ENCODE assay signal across 14 cellular contexts in the genomic region with DNA sequence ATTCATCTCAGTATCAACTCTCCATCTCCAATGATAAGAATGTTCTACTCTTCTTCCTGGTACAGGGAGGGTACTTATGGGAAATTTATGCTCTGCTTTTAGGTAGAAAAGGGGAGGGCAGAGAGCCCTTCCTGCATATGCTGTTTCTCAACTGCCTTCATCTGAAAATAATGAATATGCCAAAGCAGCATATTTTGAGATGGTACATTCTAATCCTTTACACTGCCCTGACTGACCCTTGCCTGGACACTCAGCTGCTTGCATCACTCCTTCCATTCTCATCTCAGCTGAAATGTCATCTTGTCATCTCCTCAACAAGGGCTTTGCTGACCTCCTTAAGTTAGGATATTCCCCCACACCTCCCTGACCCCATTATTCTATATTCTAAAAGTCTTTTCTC.
A peak's percentile ranks its signal among the peaks of the same experiment; 100 is the strongest.
DNase-seq lines count a peak whose midpoint lies in the region; ATAC-seq and TF ChIP-seq lines count a peak whose summit lies in the region.
"Had no signal": no experiment of that assay in that cellular context is flagged by ENCODE, and none has a peak within 500 bp of the region (broad histone marks: within the 10 kb centered on the region; RNA-seq: fewer than 3 reads in every experiment).

No MANE protein-coding gene starts in this region.

- H3K27ac ChIP-seq in heart left ventricle, result peak overlapping the region in 9 of 12 donors; percentile 46 to 79 (median 72)
- H3K27ac ChIP-seq in uterus, result peak overlapping the region; percentile 83 to 95

- DNase-seq in heart left ventricle, result no peak
- no peak for DNase-seq in cardiac septum (ENCODE audit: low spot score)
- DNase-seq in fibroblast of gingiva (ENCODE audit: low read depth), result peak; percentile 44
- DNase-seq in omental fat pad (ENCODE audit: low spot score), result no peak
- no peak for DNase-seq in uterus
- no peak for DNase-seq in AG08396 (ENCODE audit: low spot score)
- no peak for DNase-seq in glomerular visceral epithelial cell (ENCODE audit: extremely low spot score)
- no peak for DNase-seq in WTC11 (ENCODE audit: low spot score)
- DNase-seq: 8988T, C1 segment of cervical spinal cord, DMS79 treated with DMSO at 0.1 percent for 48 hours, NCI-H187, NCI-H446 had no signal

- H3K4me1 Mint-ChIP-seq in WTC11, result peaks cover 6% of the 10 kb centered on the region
- H3K4me1 Mint-ChIP-seq: IgD-negative memory B cell had no signal

- intact Hi-C loops in heart left ventricle (cut with DNase I), result loop anchor here in 1 of 10 donors (10.0 kb wide), 1 partner anchor 1782 kb away; a partner anchor contains a TSS
- intact Hi-C loops in cardiac septum (cut with DNase I), result no loop called here
- intact Hi-C loops in uterus (cut with DNase I; ENCODE audit: low total_unique reads), result no loop called here

- peak in 1 of 4 donors; percentile 42 for ATAC-seq in heart left ventricle
- ATAC-seq in omental fat pad (ENCODE audit: low FRiP score), result peak; percentile 57
- no peak for ATAC-seq in WTC11

- TF ChIP-seq CTCF in heart left ventricle (IDR thresholded peaks at IDR 0.05) (no peak), omental fat pad (IDR thresholded peaks at IDR 0.05) (no peak), uterus (IDR thresholded peaks at IDR 0.05) (no peak), WTC11 (IDR thresholded peaks at IDR 0.05) (no peak)

- no peaks in the 10 kb centered on the region for H3K36me3 Mint-ChIP-seq in WTC11
- H3K36me3 Mint-ChIP-seq: IgD-negative memory B cell had no signal

- TF ChIP-seq POLR2A in heart left ventricle (IDR thresholded peaks at IDR 0.05), result no peak
- TF ChIP-seq POLR2A in uterus (IDR thresholded peaks at IDR 0.05), result no peak

- H3K4me1 ChIP-seq in heart left ventricle (peaks cover 0 to 31% (median 7%) of the 10 kb centered on the region in 12 donors), uterus (peaks cover 9 to 17% of the 10 kb centered on the region in 2 donors)

- H3K9me3 Mint-ChIP-seq in WTC11, result peaks cover 10% of the 10 kb centered on the region

- CTCF ChIA-PET in WTC11 (lab: Charles Lee), result no interaction called here

- H3K4me3 ChIP-seq in heart left ventricle (no peak overlapping the region), uterus (no peak overlapping the region)

- no peaks in the 10 kb centered on the region for H3K27me3 Mint-ChIP-seq in WTC11 (ENCODE audit: low read depth)

- no peak overlapping the region for H3K27ac Mint-ChIP-seq in WTC11
- H3K27ac Mint-ChIP-seq: IgD-negative memory B cell had no signal

- POLR2A ChIA-PET in WTC11 (lab: Charles Lee), result no interaction called here

- H3K36me3 ChIP-seq in heart left ventricle (no peaks in the 10 kb centered on the region), uterus (no peaks in the 10 kb centered on the region)

- H3K9me3 ChIP-seq in heart left ventricle (peaks cover 0 to 11% (median 0%) of the 10 kb centered on the region in 12 donors), uterus (no peaks in the 10 kb centered on the region)

- no peak overlapping the region for H3K4me3 Mint-ChIP-seq in WTC11
- H3K4me3 Mint-ChIP-seq: IgD-negative memory B cell had no signal

- H3K27me3 ChIP-seq in heart left ventricle (no peaks in the 10 kb centered on the region), uterus (no peaks in the 10 kb centered on the region)

TF ChIP-seq in WTC11, 78 proteins besides CTCF, POLR2A, EP300 and RAD21:
- TF ChIP-seq, protein P1, sequence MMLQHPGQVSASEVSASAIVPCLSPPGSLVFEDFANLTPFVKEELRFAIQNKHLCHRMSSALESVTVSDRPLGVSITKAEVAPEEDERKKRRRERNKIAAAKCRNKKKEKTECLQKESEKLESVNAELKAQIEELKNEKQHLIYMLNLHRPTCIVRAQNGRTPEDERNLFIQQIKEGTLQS (CRISPR knock-in tag; conservative IDR thresholded peaks at IDR 0.05), result no peak
- TF ChIP-seq, protein P2, sequence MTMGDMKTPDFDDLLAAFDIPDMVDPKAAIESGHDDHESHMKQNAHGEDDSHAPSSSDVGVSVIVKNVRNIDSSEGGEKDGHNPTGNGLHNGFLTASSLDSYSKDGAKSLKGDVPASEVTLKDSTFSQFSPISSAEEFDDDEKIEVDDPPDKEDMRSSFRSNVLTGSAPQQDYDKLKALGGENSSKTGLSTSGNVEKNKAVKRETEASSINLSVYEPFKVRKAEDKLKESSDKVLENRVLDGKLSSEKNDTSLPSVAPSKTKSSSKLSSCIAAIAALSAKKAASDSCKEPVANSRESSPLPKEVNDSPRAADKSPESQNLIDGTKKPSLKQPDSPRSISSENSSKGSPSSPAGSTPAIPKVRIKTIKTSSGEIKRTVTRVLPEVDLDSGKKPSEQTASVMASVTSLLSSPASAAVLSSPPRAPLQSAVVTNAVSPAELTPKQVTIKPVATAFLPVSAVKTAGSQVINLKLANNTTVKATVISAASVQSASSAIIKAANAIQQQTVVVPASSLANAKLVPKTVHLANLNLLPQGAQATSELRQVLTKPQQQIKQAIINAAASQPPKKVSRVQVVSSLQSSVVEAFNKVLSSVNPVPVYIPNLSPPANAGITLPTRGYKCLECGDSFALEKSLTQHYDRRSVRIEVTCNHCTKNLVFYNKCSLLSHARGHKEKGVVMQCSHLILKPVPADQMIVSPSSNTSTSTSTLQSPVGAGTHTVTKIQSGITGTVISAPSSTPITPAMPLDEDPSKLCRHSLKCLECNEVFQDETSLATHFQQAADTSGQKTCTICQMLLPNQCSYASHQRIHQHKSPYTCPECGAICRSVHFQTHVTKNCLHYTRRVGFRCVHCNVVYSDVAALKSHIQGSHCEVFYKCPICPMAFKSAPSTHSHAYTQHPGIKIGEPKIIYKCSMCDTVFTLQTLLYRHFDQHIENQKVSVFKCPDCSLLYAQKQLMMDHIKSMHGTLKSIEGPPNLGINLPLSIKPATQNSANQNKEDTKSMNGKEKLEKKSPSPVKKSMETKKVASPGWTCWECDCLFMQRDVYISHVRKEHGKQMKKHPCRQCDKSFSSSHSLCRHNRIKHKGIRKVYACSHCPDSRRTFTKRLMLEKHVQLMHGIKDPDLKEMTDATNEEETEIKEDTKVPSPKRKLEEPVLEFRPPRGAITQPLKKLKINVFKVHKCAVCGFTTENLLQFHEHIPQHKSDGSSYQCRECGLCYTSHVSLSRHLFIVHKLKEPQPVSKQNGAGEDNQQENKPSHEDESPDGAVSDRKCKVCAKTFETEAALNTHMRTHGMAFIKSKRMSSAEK (CRISPR knock-in tag; IDR thresholded peaks at IDR 0.05; ENCODE audit: borderline replicate concordance), result no peak
- TF ChIP-seq EMX1 (CRISPR knock-in tag; IDR thresholded peaks at IDR 0.05) (no peak), SOX15 (CRISPR knock-in tag; IDR thresholded peaks at IDR 0.05) (no peak), ZNF671 (CRISPR knock-in tag; IDR thresholded peaks at IDR 0.05) (no peak), ZNF317 (CRISPR knock-in tag; IDR thresholded peaks at IDR 0.05; ENCODE audit: borderline replicate concordance, low read depth) (no peak), ELF4 (CRISPR knock-in tag; IDR thresholded peaks at IDR 0.05; ENCODE audit: low read depth) (no peak), NR2C2 (CRISPR knock-in tag; IDR thresholded peaks at IDR 0.05) (no peak), SP1 (CRISPR knock-in tag; conservative IDR thresholded peaks at IDR 0.05) (no peak), NR3C1 (CRISPR knock-in tag; conservative IDR thresholded peaks at IDR 0.05; ENCODE audit: low read depth) (no peak)
- TF ChIP-seq, protein P3, sequence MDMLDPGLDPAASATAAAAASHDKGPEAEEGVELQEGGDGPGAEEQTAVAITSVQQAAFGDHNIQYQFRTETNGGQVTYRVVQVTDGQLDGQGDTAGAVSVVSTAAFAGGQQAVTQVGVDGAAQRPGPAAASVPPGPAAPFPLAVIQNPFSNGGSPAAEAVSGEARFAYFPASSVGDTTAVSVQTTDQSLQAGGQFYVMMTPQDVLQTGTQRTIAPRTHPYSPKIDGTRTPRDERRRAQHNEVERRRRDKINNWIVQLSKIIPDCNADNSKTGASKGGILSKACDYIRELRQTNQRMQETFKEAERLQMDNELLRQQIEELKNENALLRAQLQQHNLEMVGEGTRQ (CRISPR knock-in tag; IDR thresholded peaks at IDR 0.05), result no peak
- TF ChIP-seq, protein P4, sequence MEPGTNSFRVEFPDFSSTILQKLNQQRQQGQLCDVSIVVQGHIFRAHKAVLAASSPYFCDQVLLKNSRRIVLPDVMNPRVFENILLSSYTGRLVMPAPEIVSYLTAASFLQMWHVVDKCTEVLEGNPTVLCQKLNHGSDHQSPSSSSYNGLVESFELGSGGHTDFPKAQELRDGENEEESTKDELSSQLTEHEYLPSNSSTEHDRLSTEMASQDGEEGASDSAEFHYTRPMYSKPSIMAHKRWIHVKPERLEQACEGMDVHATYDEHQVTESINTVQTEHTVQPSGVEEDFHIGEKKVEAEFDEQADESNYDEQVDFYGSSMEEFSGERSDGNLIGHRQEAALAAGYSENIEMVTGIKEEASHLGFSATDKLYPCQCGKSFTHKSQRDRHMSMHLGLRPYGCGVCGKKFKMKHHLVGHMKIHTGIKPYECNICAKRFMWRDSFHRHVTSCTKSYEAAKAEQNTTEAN (CRISPR knock-in tag; IDR thresholded peaks at IDR 0.05), result no peak
- TF ChIP-seq, protein P5, sequence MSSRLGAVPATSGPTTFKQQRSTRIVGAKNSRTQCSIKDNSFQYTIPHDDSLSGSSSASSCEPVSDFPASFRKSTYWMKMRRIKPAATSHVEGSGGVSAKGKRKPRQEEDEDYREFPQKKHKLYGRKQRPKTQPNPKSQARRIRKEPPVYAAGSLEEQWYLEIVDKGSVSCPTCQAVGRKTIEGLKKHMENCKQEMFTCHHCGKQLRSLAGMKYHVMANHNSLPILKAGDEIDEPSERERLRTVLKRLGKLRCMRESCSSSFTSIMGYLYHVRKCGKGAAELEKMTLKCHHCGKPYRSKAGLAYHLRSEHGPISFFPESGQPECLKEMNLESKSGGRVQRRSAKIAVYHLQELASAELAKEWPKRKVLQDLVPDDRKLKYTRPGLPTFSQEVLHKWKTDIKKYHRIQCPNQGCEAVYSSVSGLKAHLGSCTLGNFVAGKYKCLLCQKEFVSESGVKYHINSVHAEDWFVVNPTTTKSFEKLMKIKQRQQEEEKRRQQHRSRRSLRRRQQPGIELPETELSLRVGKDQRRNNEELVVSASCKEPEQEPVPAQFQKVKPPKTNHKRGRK (CRISPR knock-in tag; IDR thresholded peaks at IDR 0.05; ENCODE audit: borderline replicate concordance), result no peak
TF ChIP-seq in WTC11: peak in this region for 0.
